Comparison of ENCODE assay signal across 15 cellular contexts in genomic region chr3:52086461-52086860, GRCh38. TPM values are rescaled to one million over a fixed set of nuclear protein-coding genes. Genes with fewer than 3 reads are reported as not detected.
DNase-seq lines count a peak whose midpoint lies in the region; TF ChIP-seq lines count a peak whose summit lies in the region.
"Had no signal": no experiment of that assay in that cellular context is flagged by ENCODE, and none has a peak within 500 bp of the region (broad histone marks: within the 10 kb centered on the region; RNA-seq: fewer than 3 reads in every experiment).

No MANE protein-coding gene starts in this region.

- TF ChIP-seq CTCF in Loucy (conservative IDR thresholded peaks at IDR 0.05; ENCODE audit: low read length) (no peak), endothelial cell (IDR thresholded peaks at IDR 0.05; ENCODE audit: unreplicated experiment) (no peak), GM10266 (IDR thresholded peaks at IDR 0.05; ENCODE audit: control insufficient read depth, insufficient read depth, low read depth, missing control alignments) (no peak)

- no peak overlapping the region for H4K12ac ChIP-seq in trophoblast cell (ENCODE audit: low read depth, low read length)

- H3K79me2 ChIP-seq in Loucy (ENCODE audit: insufficient read depth, low read length), result no peaks in the 10 kb centered on the region
- H3K79me2 ChIP-seq in trophoblast cell (ENCODE audit: control insufficient read depth, insufficient read depth, low read length, poor library complexity), result peaks cover 4% of the 10 kb centered on the region

- H3K9me3 ChIP-seq in Loucy (ENCODE audit: insufficient read depth, low read depth, low read length), result no peaks in the 10 kb centered on the region
- H3K9me3 ChIP-seq in trophoblast cell (ENCODE audit: insufficient read depth, low read depth, low read length), result no peaks in the 10 kb centered on the region

- no peak overlapping the region for H3K4ac ChIP-seq in trophoblast cell (ENCODE audit: low read depth, low read length)

- H3F3A ChIP-seq in Loucy (ENCODE audit: low read depth), result no peaks in the 10 kb centered on the region

- H3K27me3 Mint-ChIP-seq in activated CD4-positive, alpha-beta T cell treated with anti-CD3 and anti-CD28 coated beads, Interleukin-2, amount 10 ng/mL, durations not matched to agents 24 days and 14 days, result no peaks in the 10 kb centered on the region
- no peaks in the 10 kb centered on the region for H3K27me3 Mint-ChIP-seq in dendritic cell treated with granulocyte-macrophage colony-stimulating factor and Interleukin-4, amounts not matched to agents 40 ng/mL and 50 ng/mL, for 4 days
- H3K27me3 Mint-ChIP-seq in endothelial cell (ENCODE audit: unreplicated experiment), result peaks cover 9% of the 10 kb centered on the region
- H3K27me3 Mint-ChIP-seq: stimulated activated naive B cell treated with anti-CD40 and anti-IgM and Interleukin-4, amounts not matched to agents 10 μg/mL and 1 μg/mL and 100 μg/mL, for 72 hours had no signal

- peaks cover 42% of the 10 kb centered on the region for H3K4me1 ChIP-seq in Loucy (ENCODE audit: insufficient read depth, low read length, poor library complexity, severe bottlenecking)
- H3K4me1 ChIP-seq in trophoblast cell (ENCODE audit: control insufficient read depth in 1 of 2, insufficient read depth in 2 of 2, low read length in 2 of 2), result peaks cover 31% of the 10 kb centered on the region in 2 experiments

- peaks cover under 1% of the 10 kb centered on the region for H3K36me3 Mint-ChIP-seq in activated CD4-positive, alpha-beta T cell treated with anti-CD3 and anti-CD28 coated beads, Interleukin-2, amount 10 ng/mL, durations not matched to agents 24 days and 14 days (ENCODE audit: low read depth)
- H3K36me3 Mint-ChIP-seq in dendritic cell treated with granulocyte-macrophage colony-stimulating factor and Interleukin-4, amounts not matched to agents 40 ng/mL and 50 ng/mL, for 4 days (ENCODE audit: low read depth), result no peaks in the 10 kb centered on the region
- H3K36me3 Mint-ChIP-seq in endothelial cell (ENCODE audit: low read depth, unreplicated experiment), result no peaks in the 10 kb centered on the region
- H3K36me3 Mint-ChIP-seq: stimulated activated naive B cell treated with anti-CD40 and anti-IgM and Interleukin-4, amounts not matched to agents 10 μg/mL and 1 μg/mL and 100 μg/mL, for 72 hours had no signal

- no peaks in the 10 kb centered on the region for H3K9me3 Mint-ChIP-seq in activated CD4-positive, alpha-beta T cell treated with anti-CD3 and anti-CD28 coated beads, Interleukin-2, amount 10 ng/mL, durations not matched to agents 24 days and 14 days
- no peaks in the 10 kb centered on the region for H3K9me3 Mint-ChIP-seq in dendritic cell treated with granulocyte-macrophage colony-stimulating factor and Interleukin-4, amounts not matched to agents 40 ng/mL and 50 ng/mL, for 4 days
- H3K9me3 Mint-ChIP-seq in endothelial cell (ENCODE audit: unreplicated experiment), result no peaks in the 10 kb centered on the region
- H3K9me3 Mint-ChIP-seq: stimulated activated naive B cell treated with anti-CD40 and anti-IgM and Interleukin-4, amounts not matched to agents 10 μg/mL and 1 μg/mL and 100 μg/mL, for 72 hours had no signal

- no peak overlapping the region for H2BK120ac ChIP-seq in trophoblast cell (ENCODE audit: insufficient read depth, low read length, poor library complexity)

- no peak overlapping the region for H2BK5ac ChIP-seq in trophoblast cell (ENCODE audit: low read depth, low read length, poor library complexity)

- peaks cover 24% of the 10 kb centered on the region for H3K4me1 Mint-ChIP-seq in activated CD4-positive, alpha-beta T cell treated with anti-CD3 and anti-CD28 coated beads, Interleukin-2, amount 10 ng/mL, durations not matched to agents 24 days and 14 days
- H3K4me1 Mint-ChIP-seq in dendritic cell treated with granulocyte-macrophage colony-stimulating factor and Interleukin-4, amounts not matched to agents 40 ng/mL and 50 ng/mL, for 4 days (ENCODE audit: low read depth), result peaks cover 74% of the 10 kb centered on the region
- peaks cover 17% of the 10 kb centered on the region for H3K4me1 Mint-ChIP-seq in endothelial cell (ENCODE audit: unreplicated experiment)

- no peaks in the 10 kb centered on the region for H4K20me1 ChIP-seq in Loucy (ENCODE audit: insufficient read depth, low read length, poor library complexity, severe bottlenecking)

- H3K9me2 ChIP-seq in Loucy (replicated peaks; ENCODE audit: low read depth, low read length), result no peaks in the 10 kb centered on the region

- H3K27ac ChIP-seq in trophoblast cell (ENCODE audit: low read depth, low read length), result no peak overlapping the region

- H2AFZ ChIP-seq in Loucy (ENCODE audit: low read length) (no peak overlapping the region), trophoblast cell (ENCODE audit: insufficient read depth, low read length, poor library complexity) (no peak overlapping the region)

- H3K4me3 Mint-ChIP-seq in activated CD4-positive, alpha-beta T cell treated with anti-CD3 and anti-CD28 coated beads, Interleukin-2, amount 10 ng/mL, durations not matched to agents 24 days and 14 days, result no peak overlapping the region
- H3K4me3 Mint-ChIP-seq in dendritic cell treated with granulocyte-macrophage colony-stimulating factor and Interleukin-4, amounts not matched to agents 40 ng/mL and 50 ng/mL, for 4 days, result no peak overlapping the region
- no peak overlapping the region for H3K4me3 Mint-ChIP-seq in endothelial cell (ENCODE audit: unreplicated experiment)

- no peak overlapping the region for H3K14ac ChIP-seq in trophoblast cell (ENCODE audit: low read length)

- WGBS in trophoblast cell (ENCODE audit: extremely low coverage, insufficient coverage, insufficient read length), result no CpG with 5 or more reads among the region's 6 CpGs

- H4K8ac ChIP-seq in trophoblast cell (ENCODE audit: low read depth, low read length), result no peak overlapping the region

- no peak overlapping the region for H4K91ac ChIP-seq in trophoblast cell (ENCODE audit: low read depth, low read length)

- no peak overlapping the region for H3K18ac ChIP-seq in trophoblast cell (ENCODE audit: low read length)

- H3K27me3 ChIP-seq in Loucy (ENCODE audit: insufficient read depth, low read length, poor library complexity, severe bottlenecking) (no peaks in the 10 kb centered on the region), trophoblast cell (ENCODE audit: insufficient read depth, low read length) (no peaks in the 10 kb centered on the region)

- no peak for DNase-seq in activated CD4-positive, alpha-beta T cell treated with anti-CD3 and anti-CD28 coated beads, Interleukin-2, amount 10 ng/mL, durations not matched to agents 24 days and 14 days
- no peak for DNase-seq in activated CD4-positive, alpha-beta T cell treated with anti-CD3 and anti-CD28 coated beads for 4 hours
- DNase-seq in trophoblast cell (no peak), endothelial cell (ENCODE audit: low spot score) (no peak), GM10266 (ENCODE audit: extremely low spot score) (no peak)
- DNase-seq in effector CD4-positive, alpha-beta T cell, result no peak
- DNase-seq: activated naive CD4-positive, alpha-beta T cell treated with Interleukin-2 at 50 U/mL for 16 hours; hypothalamus; NCI-H1048; NCI-H2081 treated with DMSO at 0.1 percent for 48 hours; NCI-H524 treated with DMSO at 0.1 percent for 48 hours; OCI-M1; stimulated activated naive B cell treated with anti-CD40 and anti-IgM and Interleukin-4, amounts not matched to agents 10 μg/mL and 1 μg/mL and 100 μg/mL, for 72 hours had no signal

- peak overlapping the region; percentile 65 for H3K27ac Mint-ChIP-seq in activated CD4-positive, alpha-beta T cell treated with anti-CD3 and anti-CD28 coated beads, Interleukin-2, amount 10 ng/mL, durations not matched to agents 24 days and 14 days
- peak overlapping the region; percentile 71 for H3K27ac Mint-ChIP-seq in dendritic cell treated with granulocyte-macrophage colony-stimulating factor and Interleukin-4, amounts not matched to agents 40 ng/mL and 50 ng/mL, for 4 days
- H3K27ac Mint-ChIP-seq in endothelial cell (ENCODE audit: unreplicated experiment), result no peak overlapping the region

- H3K4me3 ChIP-seq in Loucy (ENCODE audit: low read length, poor library complexity, severe bottlenecking) (no peak overlapping the region), trophoblast cell (ENCODE audit: low read depth, low read length) (no peak overlapping the region)

- H3K4me2 ChIP-seq in Loucy (ENCODE audit: low read depth, low read length, poor library complexity, severe bottlenecking) (peak overlapping the region; percentile 58), trophoblast cell (ENCODE audit: low read length) (no peak overlapping the region)

- peak overlapping the region; percentile 40 for H2AK5ac ChIP-seq in trophoblast cell (ENCODE audit: low read length)

- peaks cover 33% of the 10 kb centered on the region; the same call in 1 of the 2 replicates for H3K36me3 ChIP-seq in Loucy (ENCODE audit: insufficient read depth, low read length)
- peaks cover 0 to 2% of the 10 kb centered on the region in 2 experiments for H3K36me3 ChIP-seq in trophoblast cell (ENCODE audit: control insufficient read depth in 1 of 2, insufficient read depth in 2 of 2, low read length in 2 of 2)

- H3K23ac ChIP-seq in trophoblast cell (ENCODE audit: low read length), result no peak overlapping the region

- H2BK12ac ChIP-seq in trophoblast cell (ENCODE audit: low read length), result no peak overlapping the region

- H3K79me1 ChIP-seq in trophoblast cell (ENCODE audit: low read length), result peaks cover 9% of the 10 kb centered on the region

- H3K9ac ChIP-seq in Loucy (ENCODE audit: low read depth, low read length, poor library complexity, severe bottlenecking), result peak overlapping the region; percentile 54
- H3K9ac ChIP-seq in trophoblast cell (ENCODE audit: low read length), result no peak overlapping the region

- intact Hi-C loops in activated CD4-positive, alpha-beta T cell treated with anti-CD3 and anti-CD28 coated beads, Interleukin-2, amount 10 ng/mL, durations not matched to agents 24 days and 14 days (cut with micrococcal nuclease), result loop anchor here (2.0 kb wide), 1 partner anchor 30 kb away; the partner anchor contains the start of gene DUSP7
- intact Hi-C loops in dendritic cell treated with granulocyte-macrophage colony-stimulating factor and Interleukin-4, amounts not matched to agents 40 ng/mL and 50 ng/mL, for 4 days (cut with micrococcal nuclease), result loop anchor here (5.0 kb wide), 1 partner anchor 36 kb away; no protein-coding TSS in a partner anchor

RNA-seq across cellular contexts. Expression of gene DUSP7, which starts 30.1 kb away (rescaled TPM):
- total RNA-seq in activated CD4-positive, alpha-beta T cell treated with anti-CD3 and anti-CD28 coated beads, Interleukin-2, amount 10 ng/mL, durations not matched to agents 24 days and 14 days, result 33.5 and 34.0 TPM in 2 replicates
- 14.1 and 15.4 TPM in 2 replicates for polyA plus RNA-seq in trophoblast cell (2013)
- total RNA-seq in endothelial cell (ENCODE audit: unreplicated experiment), result 21.7 TPM
